In genomic region chr14:32202468-32202865, GRCh38 we compare ENCODE assay signal across 8 cellular contexts. TPM values are rescaled to one million over a fixed set of nuclear protein-coding genes. Genes with fewer than 3 reads are reported as not detected.
DNase-seq lines count a peak whose midpoint lies in the region; FAIRE-seq and TF ChIP-seq lines count a peak whose summit lies in the region.

No MANE protein-coding gene starts in this region.

- TF ChIP-seq POLR2A in prostate gland (IDR thresholded peaks at IDR 0.05), result no peak
- no peak for TF ChIP-seq POLR2A in H54 (IDR thresholded peaks at IDR 0.05; ENCODE audit: low read depth, low read length)

- no peaks in the 10 kb centered on the region for H3K4me1 ChIP-seq in prostate gland (replicated peaks)

- H3K79me2 ChIP-seq in SU-DHL-6 (ENCODE audit: insufficient read depth, low read length), result no peaks in the 10 kb centered on the region

- H3K4me3 ChIP-seq in SU-DHL-6 (ENCODE audit: insufficient read depth, low read length, poor library complexity, severe bottlenecking), result peak overlapping the region; percentile 67
- peak overlapping the region; percentile 63 for H3K4me3 ChIP-seq in fibroblast of mammary gland (ENCODE audit: control insufficient read depth, low read depth, low read length)
- H3K4me3 ChIP-seq in prostate gland, result peak overlapping the region; percentile 49 to 58

- no peak for FAIRE-seq in H54 (lab: Jason Lieb, UNC)

- no peak overlapping the region for H2AFZ ChIP-seq in SU-DHL-6 (ENCODE audit: low read depth, low read length, severe bottlenecking)

- H3K4me2 ChIP-seq in SU-DHL-6 (ENCODE audit: low read depth, low read length, poor library complexity, severe bottlenecking), result peak overlapping the region; percentile 93

- H3K27me3 ChIP-seq in SU-DHL-6 (ENCODE audit: low read length) (no peaks in the 10 kb centered on the region), prostate gland (replicated peaks; ENCODE audit: insufficient read depth) (no peaks in the 10 kb centered on the region)

- H3F3A ChIP-seq in SU-DHL-6 (ENCODE audit: insufficient read depth), result peaks cover 20% of the 10 kb centered on the region

- TF ChIP-seq CTCF in SU-DHL-6 (IDR thresholded peaks at IDR 0.05; ENCODE audit: insufficient read depth, low read length, poor library complexity, severe bottlenecking) (no peak), fibroblast of mammary gland (conservative IDR thresholded peaks at IDR 0.05; ENCODE audit: control insufficient read depth, insufficient read depth, low read depth, low read length) (no peak), prostate gland (IDR thresholded peaks at IDR 0.05) (no peak)

- intact Hi-C loops in prostate gland (cut with DNase I), result loop anchor here (2.0 kb wide), 1 partner anchor 126 kb away; the partner anchor contains the start of gene ARHGAP5

- H4K20me1 ChIP-seq in SU-DHL-6 (ENCODE audit: low read depth, low read length), result no peaks in the 10 kb centered on the region

- 2% methylated on average over 6 of the region's 6 CpGs for WGBS in prostate gland

- H3K27ac ChIP-seq in SU-DHL-6 (ENCODE audit: low read depth, low read length) (no peak overlapping the region), prostate gland (peak overlapping the region; percentile 84 to 85)

- H3K9me3 ChIP-seq in SU-DHL-6 (ENCODE audit: insufficient read depth, low read length), result no peaks in the 10 kb centered on the region
- no peaks in the 10 kb centered on the region for H3K9me3 ChIP-seq in prostate gland

- peak; percentile 7 for DNase-seq in stimulated activated CD4-positive, alpha-beta T cell treated with anti-CD3 and anti-CD28 coated beads, Interleukin-4, amount 100 ng/mL, for 24 hours
- no peak for DNase-seq in stimulated activated CD4-positive, alpha-beta T cell treated with anti-CD3 and anti-CD28 coated beads, Interleukin-2, amount 100 ng/mL, for 48 hours
- DNase-seq in fibroblast of mammary gland (ENCODE audit: low read depth) (peak; percentile 30), prostate gland (ENCODE audit: low spot score) (no peak), H54 (ENCODE audit: insufficient read length, low spot score) (no peak), dedifferentiated amniotic fluid mesenchymal stem cell (ENCODE audit: extremely low spot score) (no peak), HUDEP-2 (lab: John Stamatoyannopoulos, UW; ENCODE audit: unreplicated experiment in 76 of 76) (no peak)

- H3K36me3 ChIP-seq in SU-DHL-6 (ENCODE audit: low read length) (no peaks in the 10 kb centered on the region), prostate gland (no peaks in the 10 kb centered on the region)

- H3K9ac ChIP-seq in SU-DHL-6 (ENCODE audit: low read length), result peak overlapping the region; percentile 52; the same call in 1 of the 2 replicates

- H3K9me2 ChIP-seq in SU-DHL-6 (replicated peaks; ENCODE audit: insufficient read depth, low read length), result no peaks in the 10 kb centered on the region

RNA-seq across cellular contexts. Expression of gene RNU6-8, which starts 0.6 kb away (rescaled TPM):
- total RNA-seq in prostate gland, result not detected

RNA-seq across cellular contexts. Expression of gene RNU6-7, which starts 0.6 kb away (rescaled TPM):
- total RNA-seq in prostate gland, result not detected

Comparison
In these comparisons a context has a peak if more than half of its experiments do, and no peak if none do; other contexts are left out.
1. DNase-seq: peak in stimulated activated CD4-positive, alpha-beta T cell treated with anti-CD3 and anti-CD28 coated beads, Interleukin-4, amount 100 ng/mL, for 24 hours (single experiment) and fibroblast of mammary gland (single experiment); none in stimulated activated CD4-positive, alpha-beta T cell treated with anti-CD3 and anti-CD28 coated beads, Interleukin-2, amount 100 ng/mL, for 48 hours (0 of 2), prostate gland (single experiment), H54 (single experiment), dedifferentiated amniotic fluid mesenchymal stem cell (single experiment) and HUDEP-2 (0 of 76).
2. Peak in every context shown above with its lines, with median percentiles within 50 percentile points of each other: H3K4me3 ChIP-seq.